20 cellular contexts compared by ENCODE assay signal in genomic region chr18:80172056-80172455, GRCh38.
DNase-seq lines count a peak whose midpoint lies in the region; ATAC-seq and TF ChIP-seq lines count a peak whose summit lies in the region.
"Had no signal": no experiment of that assay in that cellular context is flagged by ENCODE, and none has a peak within 500 bp of the region (broad histone marks: within the 10 kb centered on the region; RNA-seq: fewer than 3 reads in every experiment).

No MANE protein-coding gene starts in this region.

- peaks cover 21% of the 10 kb centered on the region for H3K4me1 Mint-ChIP-seq in MCF 10A (ENCODE audit: insufficient read depth, unreplicated experiment)
- peaks cover 8 to 27% (median 12%) of the 10 kb centered on the region in 7 donors for H3K4me1 Mint-ChIP-seq in naive thymus-derived CD4-positive, alpha-beta T cell

- H3K9ac ChIP-seq in mammary epithelial cell (ENCODE audit: insufficient read depth, low read length): no peak overlapping the region

- peaks cover 30% of the 10 kb centered on the region for H3K4me1 ChIP-seq in mammary epithelial cell (ENCODE audit: insufficient read depth, low read length)
- H3K4me1 ChIP-seq in naive thymus-derived CD4-positive, alpha-beta T cell (ENCODE audit: control insufficient read depth in 2 of 2, insufficient read depth in 2 of 2, low read length in 2 of 2): peaks cover 7 to 38% of the 10 kb centered on the region in 2 donors
- H3K4me1 ChIP-seq: BE2C had no signal

- 43% methylated on average over 4 of the region's 4 CpGs for WGBS in mammary epithelial cell (ENCODE audit: low coverage, missing lambda C conversion rate)

- in situ Hi-C loops in mammary epithelial cell (cut with MboI; ENCODE audit: low sequenced_read_pairs in 2 of 2): no loop called here

- no peaks in the 10 kb centered on the region for H4K20me1 ChIP-seq in mammary epithelial cell (ENCODE audit: insufficient read depth, low read length)

- intact Hi-C loops in mammary epithelial cell (cut with micrococcal nuclease): loop anchor here (5.0 kb wide), 1 partner anchor 790 kb away; no protein-coding TSS in a partner anchor
- intact Hi-C loops in MCF 10A (cut with micrococcal nuclease): no loop called here
- intact Hi-C loops in naive thymus-derived CD4-positive, alpha-beta T cell (cut with micrococcal nuclease): no loop called here

- no peak overlapping the region for H3K27ac ChIP-seq in mammary epithelial cell (ENCODE audit: insufficient read depth, low read depth, low read length)
- H3K27ac ChIP-seq in naive thymus-derived CD4-positive, alpha-beta T cell (ENCODE audit: low read depth, low read length): no peak overlapping the region

- no peaks in the 10 kb centered on the region for H3K36me3 ChIP-seq in mammary epithelial cell (ENCODE audit: insufficient read depth, low read length)
- no peaks in the 10 kb centered on the region for H3K36me3 ChIP-seq in naive thymus-derived CD4-positive, alpha-beta T cell (ENCODE audit: control insufficient read depth in 2 of 3, insufficient read depth in 3 of 3, low read length in 3 of 3)
- H3K36me3 ChIP-seq: BE2C had no signal

- no peak overlapping the region for H3K4me3 ChIP-seq in mammary epithelial cell (replicated peaks in 1 of 3; ENCODE audit: insufficient read depth in 1 of 3, low read depth in 2 of 3, low read length in 3 of 3)
- no peak overlapping the region for H3K4me3 ChIP-seq in epithelial cell of esophagus (ENCODE audit: low read length)
- no peak overlapping the region for H3K4me3 ChIP-seq in naive thymus-derived CD4-positive, alpha-beta T cell (ENCODE audit: low read length)

- H3K79me2 ChIP-seq in mammary epithelial cell (ENCODE audit: insufficient read depth, low read length): peaks cover 47% of the 10 kb centered on the region

- H2AFZ ChIP-seq in mammary epithelial cell (ENCODE audit: low read depth, low read length): no peak overlapping the region

- BruUV-seq in mammary epithelial cell (replicated peaks; lab: Mats Ljungman, UMichigan) (no TSS peak), MCF 10A (replicated peaks; lab: Mats Ljungman, UMichigan) (no TSS peak)

- POLR2A ChIA-PET in MCF 10A (lab: Yijun Ruan, JAX): no interaction called here
- POLR2A ChIA-PET in naive thymus-derived CD4-positive, alpha-beta T cell (lab: Charles Lee): no interaction called here

- H3K27me3 Mint-ChIP-seq in MCF 10A (ENCODE audit: insufficient read depth, unreplicated experiment): no peaks in the 10 kb centered on the region
- H3K27me3 Mint-ChIP-seq in naive thymus-derived CD4-positive, alpha-beta T cell: peaks cover 19 to 58% (median 29%) of the 10 kb centered on the region in 5 donors

- H3K36me3 Mint-ChIP-seq in MCF 10A (ENCODE audit: insufficient read depth, unreplicated experiment): peaks cover 20% of the 10 kb centered on the region
- no peaks in the 10 kb centered on the region for H3K36me3 Mint-ChIP-seq in naive thymus-derived CD4-positive, alpha-beta T cell
- H3K36me3 Mint-ChIP-seq: CD4-positive, CD25-positive, alpha-beta regulatory T cell had no signal

- DNase-seq in mammary epithelial cell (peak; percentile 17), MCF 10A (ENCODE audit: unreplicated experiment) (no peak), epithelial cell of esophagus (ENCODE audit: low read depth) (peak; percentile 50), NCI-H1694 treated with DMSO at 0.1 percent for 48 hours (lab: John Stamatoyannopoulos, UW) (no peak), NCI-H1417 (lab: John Stamatoyannopoulos, UW) (no peak)
- DNase-seq in naive thymus-derived CD4-positive, alpha-beta T cell: no peak
- DNase-seq in activated naive CD4-positive, alpha-beta T cell (lab: John Stamatoyannopoulos, UW): no peak
- DNase-seq: BE2C; CD4-positive, CD25-positive, alpha-beta regulatory T cell; DMS153; GDM1; GOT3; NCI-H1105; NCI-H1694; NCI-H2107; NCI-H510A; NCI-H748 treated with DMSO at 0.1 percent for 48 hours; OCI-M1; SHP77 had no signal

- no peak overlapping the region for H3K4me3 Mint-ChIP-seq in MCF 10A (ENCODE audit: unreplicated experiment)
- no peak overlapping the region for H3K4me3 Mint-ChIP-seq in naive thymus-derived CD4-positive, alpha-beta T cell
- H3K4me3 Mint-ChIP-seq: CD4-positive, CD25-positive, alpha-beta regulatory T cell had no signal

- H3K27me3 ChIP-seq in mammary epithelial cell (ENCODE audit: insufficient read depth, low read length): no peaks in the 10 kb centered on the region
- no peaks in the 10 kb centered on the region for H3K27me3 ChIP-seq in naive thymus-derived CD4-positive, alpha-beta T cell (ENCODE audit: control insufficient read depth in 2 of 2, insufficient read depth in 2 of 2, low read length in 2 of 2)
- H3K27me3 ChIP-seq: BE2C had no signal

- CTCF ChIA-PET in mammary epithelial cell (lab: Charles Lee; ENCODE audit: low non-redundant PET) (no interaction called here), MCF 10A (lab: Yijun Ruan, JAX) (interaction anchor here (0.7 to 3.9 kb wide), 4 partner anchors 62 to 85 kb away, joined by 4 to 48 read pairs (median 18); partner anchors contain the start of gene PARD6G)
- CTCF ChIA-PET in naive thymus-derived CD4-positive, alpha-beta T cell (lab: Charles Lee): no interaction called here

- ATAC-seq in naive thymus-derived CD4-positive, alpha-beta T cell: peak; percentile 33
- ATAC-seq in GM21447 (IDR thresholded peaks at IDR 0.05; ENCODE audit: unreplicated experiment): no peak

- no peaks in the 10 kb centered on the region for H3K9me3 ChIP-seq in mammary epithelial cell (replicated peaks; ENCODE audit: insufficient read depth, low read length)
- H3K9me3 ChIP-seq in naive thymus-derived CD4-positive, alpha-beta T cell (ENCODE audit: control insufficient read depth in 2 of 3, low read length in 3 of 3): no peaks in the 10 kb centered on the region
- H3K9me3 ChIP-seq: BE2C had no signal

- H3K9me3 Mint-ChIP-seq in MCF 10A (ENCODE audit: unreplicated experiment): no peaks in the 10 kb centered on the region
- peaks cover 0 to 6% (median 0%) of the 10 kb centered on the region in 11 donors for H3K9me3 Mint-ChIP-seq in naive thymus-derived CD4-positive, alpha-beta T cell
- H3K9me3 Mint-ChIP-seq: CD4-positive, CD25-positive, alpha-beta regulatory T cell had no signal

- peak overlapping the region; percentile 68 for H3K4me2 ChIP-seq in mammary epithelial cell (ENCODE audit: insufficient read depth, low read depth, low read length)

- dilution Hi-C loops in mammary epithelial cell (cut with HindIII; ENCODE audit: low sequenced_read_pairs): no loop called here

- H3K27ac Mint-ChIP-seq in MCF 10A (ENCODE audit: low read depth, unreplicated experiment): no peak overlapping the region
- no peak overlapping the region for H3K27ac Mint-ChIP-seq in naive thymus-derived CD4-positive, alpha-beta T cell
- H3K27ac Mint-ChIP-seq: CD4-positive, CD25-positive, alpha-beta regulatory T cell had no signal

- TF ChIP-seq CTCF in mammary epithelial cell (conservative IDR thresholded peaks at IDR 0.05 in 1 of 2, IDR thresholded peaks at IDR 0.05 in 1 of 2; ENCODE audit: extremely low read depth in 1 of 2, insufficient read depth in 1 of 2, low read depth in 1 of 2, low read length in 2 of 2): no peak
- no peak for TF ChIP-seq CTCF in MCF 10A (IDR thresholded peaks at IDR 0.05; ENCODE audit: unreplicated experiment)
- no peak for TF ChIP-seq CTCF in epithelial cell of esophagus (IDR thresholded peaks at IDR 0.05; ENCODE audit: insufficient read depth, low read depth, low read length, missing control alignments)

Comparison
In these comparisons a context has a peak if more than half of its experiments do, and no peak if none do; other contexts are left out.
1. DNase-seq: peak in mammary epithelial cell (single experiment) and epithelial cell of esophagus (single experiment); none in MCF 10A (single experiment), naive thymus-derived CD4-positive, alpha-beta T cell (0 of 9), NCI-H1694 treated with DMSO at 0.1 percent for 48 hours (single experiment), activated naive CD4-positive, alpha-beta T cell (0 of 4) and NCI-H1417 (0 of 3).